ENCODE assay signal across 8 cellular contexts in the genomic region with DNA sequence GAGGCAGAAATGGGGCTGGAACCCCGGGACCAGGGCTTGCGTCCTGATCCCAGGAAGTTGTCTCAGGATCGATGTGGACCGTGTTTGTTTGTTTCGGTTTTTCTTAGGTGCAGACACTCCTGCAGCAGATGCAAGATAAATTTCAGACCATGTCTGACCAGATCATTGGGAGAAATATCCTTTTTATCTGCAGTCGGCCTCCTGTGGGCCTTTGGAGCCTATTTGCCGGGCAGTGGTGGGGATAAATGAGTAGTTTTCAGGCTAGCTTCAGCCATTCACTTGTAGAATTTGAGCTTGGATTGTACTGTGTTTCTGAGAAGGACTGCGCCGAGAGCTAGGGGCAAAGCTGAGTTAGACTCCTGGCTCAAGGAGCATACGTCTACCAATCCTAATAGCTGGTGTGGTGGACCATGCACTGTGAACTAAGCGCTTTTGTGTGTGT. TPM values are rescaled to one million over a fixed set of nuclear protein-coding genes. Genes with fewer than 3 reads are reported as not detected.
DNase-seq lines count a peak whose midpoint lies in the region; ATAC-seq and TF ChIP-seq lines count a peak whose summit lies in the region.

No MANE protein-coding gene starts in this region.

- H3K27me3 ChIP-seq in esophagus squamous epithelium (no peaks in the 10 kb centered on the region), prostate gland (replicated peaks; ENCODE audit: insufficient read depth) (no peaks in the 10 kb centered on the region)

- peaks cover 0 to 34% (median 0%) of the 10 kb centered on the region in 3 donors for H3K36me3 ChIP-seq in esophagus squamous epithelium
- H3K36me3 ChIP-seq in prostate gland = no peaks in the 10 kb centered on the region

- TF ChIP-seq CTCF in GM12865 (IDR thresholded peaks at IDR 0.05; ENCODE audit: insufficient read depth, low read depth, low read length, missing control alignments) = no peak
- TF ChIP-seq CTCF in RWPE1 (conservative IDR thresholded peaks at IDR 0.05; ENCODE audit: low read depth) = no peak
- no peak for TF ChIP-seq CTCF in esophagus squamous epithelium (IDR thresholded peaks at IDR 0.05)
- no peak for TF ChIP-seq CTCF in prostate gland (IDR thresholded peaks at IDR 0.05)

- ATAC-seq in GM21576 (IDR thresholded peaks at IDR 0.05; ENCODE audit: unreplicated experiment) = no peak
- ATAC-seq in HG03442 (IDR thresholded peaks at IDR 0.05; ENCODE audit: unreplicated experiment) = no peak
- ATAC-seq in HG03039 (IDR thresholded peaks at IDR 0.05; ENCODE audit: unreplicated experiment) = no peak

- CTCF ChIA-PET in RWPE1 (lab: Yijun Ruan, JAX) = interaction anchor here (0.6 to 0.7 kb wide), 2 partner anchors 348 to 1141 kb away, joined by 3 read pairs; no protein-coding TSS in a partner anchor

- intact Hi-C loops in esophagus squamous epithelium (cut with DNase I) (no loop called here), prostate gland (cut with DNase I) (no loop called here)

- H3K27ac ChIP-seq in RWPE1 (peak overlapping the region; percentile 69), esophagus squamous epithelium (peak overlapping the region; percentile 89 to 95 (median 92)), prostate gland (peak overlapping the region; percentile 79 to 81)

- 3 to 15% methylated on average over 10 of the region's 11 CpGs for WGBS in esophagus squamous epithelium, 2 donors
- 17% methylated on average over 11 of the region's 11 CpGs for WGBS in prostate gland

- peak overlapping the region; percentile 89 for H3K4me3 ChIP-seq in GM12865 (ENCODE audit: low read depth, low read length)
- peak overlapping the region; percentile 80 to 98 (median 94) for H3K4me3 ChIP-seq in esophagus squamous epithelium
- peak overlapping the region; percentile 81 to 83 for H3K4me3 ChIP-seq in prostate gland

- DNase-seq in GM12865 (ENCODE audit: low read depth) (no peak), RWPE1 (ENCODE audit: low spot score) (no peak), esophagus squamous epithelium (lab: John Stamatoyannopoulos, UW) (no peak), prostate gland (ENCODE audit: low spot score) (no peak), NCI-H2171 treated with DMSO at 0.1 percent for 48 hours (lab: John Stamatoyannopoulos, UW) (no peak)

- no peak for TF ChIP-seq POLR2A in esophagus squamous epithelium (IDR thresholded peaks at IDR 0.05)
- no peak for TF ChIP-seq POLR2A in prostate gland (IDR thresholded peaks at IDR 0.05)

- H3K4me1 ChIP-seq in esophagus squamous epithelium (peaks cover 31 to 57% (median 36%) of the 10 kb centered on the region in 3 donors), prostate gland (replicated peaks) (peaks cover 3% of the 10 kb centered on the region)

- POLR2A ChIA-PET in RWPE1 (lab: Yijun Ruan, JAX; ENCODE audit: low non-redundant PET) = no interaction called here

- H3K9me3 ChIP-seq in esophagus squamous epithelium (no peaks in the 10 kb centered on the region), prostate gland (no peaks in the 10 kb centered on the region)

RNA-seq across cellular contexts. Expression of gene HSBP1, which starts 0.8 kb away (rescaled TPM):
- total RNA-seq in esophagus squamous epithelium (10 to 100 TPM; 18.2 to 32.4 (median 23.3) TPM), prostate gland (10 to 100 TPM; 17.4 to 18.7 TPM)
